8 cellular contexts compared by ENCODE assay signal in genomic region chr19:18339703-18340102, GRCh38. TPM values are rescaled to one million over a fixed set of nuclear protein-coding genes. Genes with fewer than 3 reads are reported as not detected.
DNase-seq lines count a peak whose midpoint lies in the region; ATAC-seq and TF ChIP-seq lines count a peak whose summit lies in the region.

No MANE protein-coding gene starts in this region.

- ATAC-seq in GM21723 (IDR thresholded peaks at IDR 0.05; ENCODE audit: unreplicated experiment) (no peak), GM21381 (IDR thresholded peaks at IDR 0.05; ENCODE audit: unreplicated experiment) (no peak)

- DNase-seq in 8988T, result peak; percentile 57
- no peak for DNase-seq in GM10248 (ENCODE audit: extremely low spot score)
- DNase-seq in RKO (ENCODE audit: low spot score), result peak; percentile 50
- DNase-seq in endothelial cell (ENCODE audit: low spot score), result no peak
- no peak for DNase-seq in progenitor cell of endocrine pancreas (ENCODE audit: low spot score, unreplicated experiment)
- DNase-seq in cortex of kidney (lab: John Stamatoyannopoulos, UW), result no peak

- peaks cover 5% of the 10 kb centered on the region for H3K27me3 Mint-ChIP-seq in endothelial cell (ENCODE audit: unreplicated experiment)
- no peaks in the 10 kb centered on the region for H3K27me3 Mint-ChIP-seq in progenitor cell of endocrine pancreas

- peaks cover 9% of the 10 kb centered on the region for H3K36me3 Mint-ChIP-seq in endothelial cell (ENCODE audit: low read depth, unreplicated experiment)
- H3K36me3 Mint-ChIP-seq in progenitor cell of endocrine pancreas (ENCODE audit: insufficient read depth), result peaks cover 3% of the 10 kb centered on the region

- no peaks in the 10 kb centered on the region for H3K9me3 Mint-ChIP-seq in endothelial cell (ENCODE audit: unreplicated experiment)
- no peaks in the 10 kb centered on the region for H3K9me3 Mint-ChIP-seq in progenitor cell of endocrine pancreas (ENCODE audit: low read depth)

- H3K27ac Mint-ChIP-seq in endothelial cell (ENCODE audit: unreplicated experiment) (no peak overlapping the region), progenitor cell of endocrine pancreas (no peak overlapping the region)

- POLR2A ChIA-PET in GM10248 (lab: Yijun Ruan, JAX), result interaction anchor here (0.6 to 1.5 kb wide), 3 partner anchors 35 to 314 kb away, joined by 3 to 12 read pairs (median 3); partner anchors contain the start of gene JUND

- H3K4me1 Mint-ChIP-seq in endothelial cell (ENCODE audit: unreplicated experiment) (peaks cover 9% of the 10 kb centered on the region), progenitor cell of endocrine pancreas (ENCODE audit: low read depth) (peaks cover 12% of the 10 kb centered on the region)

- H3K4me3 Mint-ChIP-seq in endothelial cell (ENCODE audit: unreplicated experiment), result peak overlapping the region; percentile 88
- peak overlapping the region; percentile 84 for H3K4me3 Mint-ChIP-seq in progenitor cell of endocrine pancreas (ENCODE audit: low read depth)

- CTCF ChIA-PET in GM10248 (lab: Yijun Ruan, JAX), result interaction anchor here (0.7 to 8.5 kb wide), 19 partner anchors 9 to 122 kb away, joined by 3 to 104 read pairs (median 4); partner anchors contain the start of genes GDF15 and LSM4

- TF ChIP-seq CTCF in GM10248 (IDR thresholded peaks at IDR 0.05; ENCODE audit: control extremely low read depth, extremely low read depth, low read depth, missing control alignments) (peak; percentile 37), endothelial cell (IDR thresholded peaks at IDR 0.05; ENCODE audit: unreplicated experiment) (no peak), progenitor cell of endocrine pancreas (IDR thresholded peaks at IDR 0.05; ENCODE audit: unreplicated experiment) (peak; percentile 36)

RNA-seq across cellular contexts. Expression of gene PGPEP1, which starts 0.7 kb away (rescaled TPM):
- total RNA-seq in endothelial cell (ENCODE audit: unreplicated experiment) (32.1 TPM), progenitor cell of endocrine pancreas (43.5 and 51.3 TPM in 2 replicates)

RNA-seq across cellular contexts. Expression of gene LSM4, which starts 16.8 kb away (rescaled TPM):
- total RNA-seq in endothelial cell (ENCODE audit: unreplicated experiment) (166 TPM), progenitor cell of endocrine pancreas (150 and 154 TPM in 2 replicates)

RNA-seq across cellular contexts. Expression of gene GDF15, which starts 46.3 kb away (rescaled TPM):
- total RNA-seq in endothelial cell (ENCODE audit: unreplicated experiment) (1.3 TPM), progenitor cell of endocrine pancreas (10.5 and 14.4 TPM in 2 replicates)

RNA-seq across cellular contexts. Expression of gene LRRC25, which starts 57.7 kb away (rescaled TPM):
- not detected for total RNA-seq in endothelial cell (ENCODE audit: unreplicated experiment)
- total RNA-seq in progenitor cell of endocrine pancreas, result not detected in 2 replicates

RNA-seq across cellular contexts. Expression of gene JUND, which starts 58.3 kb away (rescaled TPM):
- total RNA-seq in endothelial cell (ENCODE audit: unreplicated experiment) (129 TPM), progenitor cell of endocrine pancreas (158 and 168 TPM in 2 replicates)

Comparison
In these comparisons a context has a peak if more than half of its experiments do, and no peak if none do; other contexts are left out.
1. DNase-seq: peak in 8988T (single experiment) and RKO (single experiment); none in GM10248 (single experiment), endothelial cell (single experiment), progenitor cell of endocrine pancreas (single experiment) and cortex of kidney (single experiment).